Comparison of ENCODE assay signal across 8 cellular contexts in genomic region chr3:15630646-15631350, GRCh38. TPM values are rescaled to one million over a fixed set of nuclear protein-coding genes. Genes with fewer than 3 reads are reported as not detected.
DNase-seq lines count a peak whose midpoint lies in the region; ATAC-seq and TF ChIP-seq lines count a peak whose summit lies in the region.

No MANE protein-coding gene starts in this region.

- H3K4me3 ChIP-seq in right atrium auricular region (peak overlapping the region; percentile 11 to 26), stomach smooth muscle (ENCODE audit: low read length in 2 of 2) (peak overlapping the region; percentile 32 to 64)

- ATAC-seq in HG03108 (IDR thresholded peaks at IDR 0.05; ENCODE audit: unreplicated experiment) (peak; percentile 32), HG03457 (IDR thresholded peaks at IDR 0.05; ENCODE audit: unreplicated experiment) (no peak), HG02970 (IDR thresholded peaks at IDR 0.05; ENCODE audit: low FRiP score, unreplicated experiment) (no peak)
- ATAC-seq in activated T-helper 17 cell treated with anti-CD3 and anti-CD28 coated beads, Interleukin-2, amount 50 U/mL, for 72 hours (replicated peaks) = peak; percentile 59

- H3K27me3 Mint-ChIP-seq in activated naive CD4-positive, alpha-beta T cell treated with anti-CD3 and anti-CD28 coated beads for 36 hours (ENCODE audit: low read depth) = no peaks in the 10 kb centered on the region
- peaks cover 4% of the 10 kb centered on the region for H3K27me3 Mint-ChIP-seq in activated naive CD4-positive, alpha-beta T cell treated with anti-CD3 and anti-CD28 coated beads, Interleukin-2, amount 10 ng/mL, durations not matched to agents 7 days and 5 days
- H3K27me3 Mint-ChIP-seq in activated T-helper 17 cell treated with anti-CD3 and anti-CD28 coated beads, Interleukin-2, amount 50 U/mL, for 72 hours = no peaks in the 10 kb centered on the region

- intact Hi-C loops in activated naive CD4-positive, alpha-beta T cell treated with anti-CD3 and anti-CD28 coated beads for 36 hours (cut with micrococcal nuclease) = loop anchor here (1.0 to 5.0 kb wide), 9 partner anchors 16 to 617 kb away; no protein-coding TSS in a partner anchor

- peak overlapping the region in 1 of 2 donors; percentile 0 for H3K9ac ChIP-seq in stomach smooth muscle (ENCODE audit: low read length in 2 of 2)

- H3K36me3 ChIP-seq in right atrium auricular region (no peaks in the 10 kb centered on the region), stomach smooth muscle (ENCODE audit: control insufficient read depth in 2 of 2, insufficient read depth in 2 of 2, low read length in 2 of 2) (peaks cover 0 to 3% of the 10 kb centered on the region in 2 donors)

- H3K27me3 ChIP-seq in right atrium auricular region (no peaks in the 10 kb centered on the region), stomach smooth muscle (ENCODE audit: control insufficient read depth in 1 of 2, insufficient read depth in 2 of 2, low read length in 2 of 2) (no peaks in the 10 kb centered on the region)

- H3K9me3 ChIP-seq in right atrium auricular region (no peaks in the 10 kb centered on the region), stomach smooth muscle (ENCODE audit: control insufficient read depth in 2 of 2, low read length in 2 of 2) (no peaks in the 10 kb centered on the region)

- DNase-seq in activated naive CD4-positive, alpha-beta T cell treated with anti-CD3 and anti-CD28 coated beads for 36 hours = no peak
- no peak for DNase-seq in activated naive CD4-positive, alpha-beta T cell treated with anti-CD3 and anti-CD28 coated beads, Interleukin-2, amount 10 ng/mL, durations not matched to agents 7 days and 5 days
- DNase-seq in right atrium auricular region (ENCODE audit: low spot score) = no peak

- no peaks in the 10 kb centered on the region for H3K9me3 Mint-ChIP-seq in activated naive CD4-positive, alpha-beta T cell treated with anti-CD3 and anti-CD28 coated beads for 36 hours
- no peaks in the 10 kb centered on the region for H3K9me3 Mint-ChIP-seq in activated naive CD4-positive, alpha-beta T cell treated with anti-CD3 and anti-CD28 coated beads, Interleukin-2, amount 10 ng/mL, durations not matched to agents 7 days and 5 days
- no peaks in the 10 kb centered on the region for H3K9me3 Mint-ChIP-seq in activated T-helper 17 cell treated with anti-CD3 and anti-CD28 coated beads, Interleukin-2, amount 50 U/mL, for 72 hours

- no peak for TF ChIP-seq CTCF in right atrium auricular region (IDR thresholded peaks at IDR 0.05)

- CTCF ChIA-PET in activated naive CD4-positive, alpha-beta T cell treated with anti-CD3 and anti-CD28 coated beads for 36 hours (lab: Charles Lee) = interaction anchor here (0.7 to 3.1 kb wide), 10 partner anchors 13 to 417 kb away, joined by 3 to 23 read pairs (median 4); partner anchors contain the start of gene ANKRD28
- CTCF ChIA-PET in activated naive CD4-positive, alpha-beta T cell treated with anti-CD3 and anti-CD28 coated beads, Interleukin-2, amount 10 ng/mL, durations not matched to agents 7 days and 5 days (lab: Charles Lee) = interaction anchor here (0.6 to 2.4 kb wide), 14 partner anchors 15 to 617 kb away, joined by 3 to 58 read pairs (median 3); no protein-coding TSS in a partner anchor

- no peaks in the 10 kb centered on the region for H3K36me3 Mint-ChIP-seq in activated naive CD4-positive, alpha-beta T cell treated with anti-CD3 and anti-CD28 coated beads for 36 hours (ENCODE audit: low read depth)
- H3K36me3 Mint-ChIP-seq in activated naive CD4-positive, alpha-beta T cell treated with anti-CD3 and anti-CD28 coated beads, Interleukin-2, amount 10 ng/mL, durations not matched to agents 7 days and 5 days = peaks cover 3% of the 10 kb centered on the region
- no peaks in the 10 kb centered on the region for H3K36me3 Mint-ChIP-seq in activated T-helper 17 cell treated with anti-CD3 and anti-CD28 coated beads, Interleukin-2, amount 50 U/mL, for 72 hours (ENCODE audit: low read depth)

- peak overlapping the region; percentile 5 for H3K27ac Mint-ChIP-seq in activated naive CD4-positive, alpha-beta T cell treated with anti-CD3 and anti-CD28 coated beads for 36 hours
- no peak overlapping the region for H3K27ac Mint-ChIP-seq in activated naive CD4-positive, alpha-beta T cell treated with anti-CD3 and anti-CD28 coated beads, Interleukin-2, amount 10 ng/mL, durations not matched to agents 7 days and 5 days
- H3K27ac Mint-ChIP-seq in activated T-helper 17 cell treated with anti-CD3 and anti-CD28 coated beads, Interleukin-2, amount 50 U/mL, for 72 hours = peak overlapping the region; percentile 26

- no peak overlapping the region for H3K4me3 Mint-ChIP-seq in activated naive CD4-positive, alpha-beta T cell treated with anti-CD3 and anti-CD28 coated beads for 36 hours
- H3K4me3 Mint-ChIP-seq in activated naive CD4-positive, alpha-beta T cell treated with anti-CD3 and anti-CD28 coated beads, Interleukin-2, amount 10 ng/mL, durations not matched to agents 7 days and 5 days = no peak overlapping the region
- H3K4me3 Mint-ChIP-seq in activated T-helper 17 cell treated with anti-CD3 and anti-CD28 coated beads, Interleukin-2, amount 50 U/mL, for 72 hours = peak overlapping the region; percentile 62

- peaks cover 0 to 45% of the 10 kb centered on the region in 2 donors for H3K4me1 ChIP-seq in right atrium auricular region
- peaks cover 27% of the 10 kb centered on the region for H3K4me1 ChIP-seq in stomach smooth muscle (ENCODE audit: control insufficient read depth, insufficient read depth, low read length)

- H3K4me1 Mint-ChIP-seq in activated naive CD4-positive, alpha-beta T cell treated with anti-CD3 and anti-CD28 coated beads for 36 hours (ENCODE audit: low read depth) = peaks cover 44% of the 10 kb centered on the region
- peaks cover 16% of the 10 kb centered on the region for H3K4me1 Mint-ChIP-seq in activated naive CD4-positive, alpha-beta T cell treated with anti-CD3 and anti-CD28 coated beads, Interleukin-2, amount 10 ng/mL, durations not matched to agents 7 days and 5 days
- peaks cover 28% of the 10 kb centered on the region for H3K4me1 Mint-ChIP-seq in activated T-helper 17 cell treated with anti-CD3 and anti-CD28 coated beads, Interleukin-2, amount 50 U/mL, for 72 hours

- H3K27ac ChIP-seq in right atrium auricular region (peak overlapping the region; percentile 34 to 35), stomach smooth muscle (ENCODE audit: low read length) (no peak overlapping the region)

RNA-seq across cellular contexts. Expression of gene BTD, which starts 29.3 kb away (rescaled TPM):
- 1 to 10 TPM; 8.7 to 9.7 TPM for total RNA-seq in activated naive CD4-positive, alpha-beta T cell treated with anti-CD3 and anti-CD28 coated beads for 36 hours
- total RNA-seq in activated T-helper 17 cell treated with anti-CD3 and anti-CD28 coated beads, Interleukin-2, amount 50 U/mL, for 72 hours = 10 to 100 TPM in 1 of 2 donors, 1 to 10 TPM in 1; 9.9 to 15.2 TPM
- total RNA-seq in right atrium auricular region = 10 to 100 TPM; 10.3 to 16.2 TPM

RNA-seq across cellular contexts. Expression of gene HACL1, which starts 29.4 kb away (rescaled TPM):
- total RNA-seq in activated naive CD4-positive, alpha-beta T cell treated with anti-CD3 and anti-CD28 coated beads for 36 hours = 10 to 100 TPM; 25.3 to 26.5 TPM
- 10 to 100 TPM; 20.0 to 26.6 TPM for total RNA-seq in activated T-helper 17 cell treated with anti-CD3 and anti-CD28 coated beads, Interleukin-2, amount 50 U/mL, for 72 hours
- total RNA-seq in right atrium auricular region = 10 to 100 TPM; 12.3 to 13.2 TPM

Comparison
In these comparisons a context has a peak if more than half of its experiments do, and no peak if none do; other contexts are left out.
1. ATAC-seq: peak in HG03108 (single experiment) and activated T-helper 17 cell treated with anti-CD3 and anti-CD28 coated beads, Interleukin-2, amount 50 U/mL, for 72 hours (single experiment); none in HG03457 (single experiment) and HG02970 (single experiment).